9 cellular contexts compared by ENCODE assay signal in the genomic region with DNA sequence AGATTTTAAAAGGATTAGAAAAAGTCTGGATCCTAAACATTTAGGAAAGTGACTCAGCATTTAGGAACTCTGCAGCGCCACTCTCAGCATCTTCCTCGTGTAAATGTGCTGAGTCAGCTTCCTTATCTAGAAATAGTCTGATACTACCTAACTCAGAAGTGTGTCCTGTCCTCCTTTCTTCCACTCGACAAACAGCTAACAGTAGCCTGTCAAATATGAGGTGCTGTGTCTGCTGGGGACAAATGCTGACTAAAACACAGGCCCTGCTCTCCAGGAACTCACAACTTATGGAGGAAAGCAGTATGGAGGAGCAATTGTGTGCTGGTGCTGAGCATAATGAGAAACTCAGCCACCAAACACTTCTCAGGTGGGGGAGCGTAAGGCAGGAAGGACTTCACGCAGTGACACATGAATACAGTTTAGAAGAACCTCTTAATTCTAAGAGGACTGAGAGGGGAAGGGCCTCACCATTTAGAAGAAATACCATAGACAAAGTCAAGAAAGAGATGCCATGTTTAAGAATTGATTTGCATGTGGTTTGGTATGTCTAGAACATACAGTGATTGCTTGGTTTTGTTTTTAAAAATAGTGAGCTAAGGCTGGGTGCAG.
A peak's percentile ranks its signal among the peaks of the same experiment; 100 is the strongest.
DNase-seq lines count a peak whose midpoint lies in the region; ATAC-seq and TF ChIP-seq lines count a peak whose summit lies in the region.
"Had no signal": no experiment of that assay in that cellular context is flagged by ENCODE, and none has a peak within 500 bp of the region (broad histone marks: within the 10 kb centered on the region; RNA-seq: fewer than 3 reads in every experiment).

No MANE protein-coding gene starts in this region.

- no peak overlapping the region for H3K4me3 ChIP-seq in osteoblast (ENCODE audit: insufficient read depth, low read length)

- H3K4me3 Mint-ChIP-seq in activated CD4-positive, alpha-beta T cell treated with anti-CD3 and anti-CD28 coated beads, Interleukin-2, amount 10 ng/mL, durations not matched to agents 7 days and 5 days = no peak overlapping the region
- H3K4me3 Mint-ChIP-seq: activated B cell treated with CpG ODN at 0.5 μM for 24 hours; activated naive CD4-positive, alpha-beta T cell treated with anti-CD3 and anti-CD28 coated beads, Interleukin-2, amount 10 ng/mL, durations not matched to agents 7 days and 5 days had no signal

- no peaks in the 10 kb centered on the region for H3K9me3 ChIP-seq in osteoblast (ENCODE audit: low read depth, low read length)

- no peaks in the 10 kb centered on the region for H4K20me1 ChIP-seq in osteoblast (ENCODE audit: insufficient read depth, low read length)

- H3K27ac ChIP-seq in osteoblast (ENCODE audit: low read depth, low read length) = peak overlapping the region; percentile 46

- H3K36me3 ChIP-seq in osteoblast (ENCODE audit: insufficient read depth, low read length) = peaks cover 17% of the 10 kb centered on the region

- H3K27me3 Mint-ChIP-seq in activated CD4-positive, alpha-beta T cell treated with anti-CD3 and anti-CD28 coated beads, Interleukin-2, amount 10 ng/mL, durations not matched to agents 7 days and 5 days = peaks cover 3% of the 10 kb centered on the region

- H3K36me3 Mint-ChIP-seq in activated CD4-positive, alpha-beta T cell treated with anti-CD3 and anti-CD28 coated beads, Interleukin-2, amount 10 ng/mL, durations not matched to agents 7 days and 5 days (ENCODE audit: low read depth) = no peaks in the 10 kb centered on the region
- H3K36me3 Mint-ChIP-seq: activated naive CD4-positive, alpha-beta T cell treated with anti-CD3 and anti-CD28 coated beads, Interleukin-2, amount 10 ng/mL, durations not matched to agents 7 days and 5 days had no signal

- H3K79me2 ChIP-seq in osteoblast (ENCODE audit: insufficient read depth, low read length) = no peaks in the 10 kb centered on the region

- peaks cover 21% of the 10 kb centered on the region for H3K4me1 ChIP-seq in osteoblast (ENCODE audit: insufficient read depth, low read length)

- H3K4me1 Mint-ChIP-seq in activated CD4-positive, alpha-beta T cell treated with anti-CD3 and anti-CD28 coated beads, Interleukin-2, amount 10 ng/mL, durations not matched to agents 7 days and 5 days = peaks cover 3% of the 10 kb centered on the region
- H3K4me1 Mint-ChIP-seq: activated naive CD4-positive, alpha-beta T cell treated with anti-CD3 and anti-CD28 coated beads, Interleukin-2, amount 10 ng/mL, durations not matched to agents 7 days and 5 days had no signal

- H3K4me2 ChIP-seq in osteoblast (ENCODE audit: insufficient read depth, low read length) = peak overlapping the region; percentile 20

- POLR2A ChIA-PET in activated CD4-positive, alpha-beta T cell treated with anti-CD3 and anti-CD28 coated beads, Interleukin-2, amount 10 ng/mL, durations not matched to agents 7 days and 5 days (lab: Charles Lee) = no interaction called here

- H3K27ac Mint-ChIP-seq in activated CD4-positive, alpha-beta T cell treated with anti-CD3 and anti-CD28 coated beads, Interleukin-2, amount 10 ng/mL, durations not matched to agents 7 days and 5 days = no peak overlapping the region
- H3K27ac Mint-ChIP-seq: activated B cell treated with CpG ODN at 0.5 μM for 24 hours; activated naive CD4-positive, alpha-beta T cell treated with anti-CD3 and anti-CD28 coated beads, Interleukin-2, amount 10 ng/mL, durations not matched to agents 7 days and 5 days had no signal

- TF ChIP-seq CTCF in osteoblast (IDR thresholded peaks at IDR 0.05; ENCODE audit: extremely low read depth, low read depth, low read length) = no peak

- H2AFZ ChIP-seq in osteoblast (ENCODE audit: low read length) = peak overlapping the region; percentile 6

- CTCF ChIA-PET in activated CD4-positive, alpha-beta T cell treated with anti-CD3 and anti-CD28 coated beads, Interleukin-2, amount 10 ng/mL, durations not matched to agents 7 days and 5 days (lab: Charles Lee) = interaction anchor here (0.7 kb wide), 1 partner anchor 260 kb away, joined by 3 read pairs; no protein-coding TSS in a partner anchor

- peak; percentile 84 for ATAC-seq in GM19035 (IDR thresholded peaks at IDR 0.05; ENCODE audit: unreplicated experiment)
- ATAC-seq in HG03095 (IDR thresholded peaks at IDR 0.05; ENCODE audit: unreplicated experiment) = peak; percentile 65

- H3K27me3 ChIP-seq in osteoblast (ENCODE audit: insufficient read depth, low read length) = no peaks in the 10 kb centered on the region

- DNase-seq in astrocyte of the hippocampus (ENCODE audit: low read depth, low spot score) (peak; percentile 69), osteoblast (ENCODE audit: insufficient read length, low spot score, missing footprints) (no peak), middle frontal gyrus (ENCODE audit: extremely low spot score, low spot score) (no peak), COR-L47 (lab: John Stamatoyannopoulos, UW) (no peak)
- DNase-seq in activated CD4-positive, alpha-beta T cell treated with anti-CD3 and anti-CD28 coated beads, Interleukin-2, amount 10 ng/mL, durations not matched to agents 7 days and 5 days = no peak
- DNase-seq: activated B cell treated with CpG ODN at 0.5 μM for 24 hours; activated naive CD4-positive, alpha-beta T cell treated with anti-CD3 and anti-CD28 coated beads, Interleukin-2, amount 10 ng/mL, durations not matched to agents 7 days and 5 days had no signal

- no peaks in the 10 kb centered on the region for H3K9me3 Mint-ChIP-seq in activated CD4-positive, alpha-beta T cell treated with anti-CD3 and anti-CD28 coated beads, Interleukin-2, amount 10 ng/mL, durations not matched to agents 7 days and 5 days
- H3K9me3 Mint-ChIP-seq: activated B cell treated with CpG ODN at 0.5 μM for 24 hours; activated naive CD4-positive, alpha-beta T cell treated with anti-CD3 and anti-CD28 coated beads, Interleukin-2, amount 10 ng/mL, durations not matched to agents 7 days and 5 days had no signal
